Comparison of ENCODE assay signal across 1 cellular context in the genomic region with DNA sequence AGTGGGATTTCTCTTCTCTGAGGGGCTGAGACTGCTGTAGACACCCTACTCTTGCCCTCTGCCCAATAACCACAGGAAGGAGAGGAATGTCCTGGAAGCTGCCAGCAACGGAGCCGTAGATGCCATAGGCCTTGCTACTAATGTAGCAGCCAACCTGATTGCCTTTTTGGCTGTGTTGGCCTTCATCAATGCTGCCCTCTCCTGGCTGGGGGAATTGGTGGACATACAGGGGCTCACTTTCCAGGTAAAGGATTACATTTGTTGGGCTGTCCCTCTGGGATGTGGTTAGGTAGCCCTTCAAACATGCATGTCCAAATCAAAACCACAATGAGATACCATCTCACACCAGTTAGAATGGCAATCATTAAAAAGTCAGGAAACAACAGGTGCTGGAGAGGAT.
TF ChIP-seq lines count a peak whose summit lies in the region.

No MANE protein-coding gene starts in this region.

TF ChIP-seq in H1, 55 proteins besides CTCF, POLR2A, EP300 and RAD21 (continued from another document):
- TF ChIP-seq TAF7 (optimal IDR thresholded peaks at IDR 0.05; ENCODE audit: borderline replicate concordance, low read depth, low read length), result no peak
- TF ChIP-seq BACH1 (IDR thresholded peaks at IDR 0.05; ENCODE audit: low read length), result no peak
- no peak for TF ChIP-seq NANOG (IDR thresholded peaks at IDR 0.05; ENCODE audit: insufficient read depth, low read depth, low read length, poor library complexity, severe bottlenecking)
- TF ChIP-seq GTF2F1 (IDR thresholded peaks at IDR 0.05; ENCODE audit: borderline replicate concordance, low read depth, low read length), result no peak
- TF ChIP-seq, protein P1, sequence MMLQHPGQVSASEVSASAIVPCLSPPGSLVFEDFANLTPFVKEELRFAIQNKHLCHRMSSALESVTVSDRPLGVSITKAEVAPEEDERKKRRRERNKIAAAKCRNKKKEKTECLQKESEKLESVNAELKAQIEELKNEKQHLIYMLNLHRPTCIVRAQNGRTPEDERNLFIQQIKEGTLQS (IDR thresholded peaks at IDR 0.05; ENCODE audit: insufficient read depth, low read depth, low read length), result no peak
- no peak for TF ChIP-seq TEAD4 (IDR thresholded peaks at IDR 0.05; ENCODE audit: low read depth, low read length)
- TF ChIP-seq NRF1 (IDR thresholded peaks at IDR 0.05; ENCODE audit: low read depth, low read length), result no peak
- TF ChIP-seq RBBP5 (IDR thresholded peaks at IDR 0.05; ENCODE audit: borderline replicate concordance, low read depth, low read length), result no peak
- TF ChIP-seq SRF (IDR thresholded peaks at IDR 0.05; ENCODE audit: low read depth, low read length), result no peak
- TF ChIP-seq CREB1 (IDR thresholded peaks at IDR 0.05), result no peak
- no peak for TF ChIP-seq RXRA (IDR thresholded peaks at IDR 0.05; ENCODE audit: insufficient read depth, low read depth, low read length)
- no peak for TF ChIP-seq KDM4A (IDR thresholded peaks at IDR 0.05; ENCODE audit: low read depth, low read length, severe bottlenecking)
TF ChIP-seq in H1: peak in this region for 0.
